In the genomic region with DNA sequence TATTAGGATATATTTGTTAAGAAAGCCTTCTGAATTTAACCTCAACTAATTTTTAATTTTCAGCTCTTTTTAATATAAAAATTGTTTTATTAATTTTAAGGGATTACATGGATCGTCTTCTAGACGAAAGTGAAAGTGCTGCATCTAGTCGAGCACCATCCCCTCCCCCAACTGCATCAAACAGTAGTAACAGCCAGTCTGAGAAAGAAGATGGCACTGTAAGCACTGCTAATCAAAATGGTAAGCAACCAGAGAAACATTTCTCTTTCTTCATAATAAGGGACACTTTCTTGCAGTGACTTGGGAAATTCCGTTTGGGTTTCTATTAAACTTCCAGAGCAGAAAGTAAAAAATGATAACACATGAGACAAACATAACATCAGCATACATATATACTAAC, we compare ENCODE assay signal across 8 cellular contexts. TPM values are rescaled to one million over a fixed set of nuclear protein-coding genes. Genes with fewer than 3 reads are reported as not detected.
A peak's percentile ranks its signal among the peaks of the same experiment; 100 is the strongest.
DNase-seq lines count a peak whose midpoint lies in the region; ATAC-seq lines count a peak whose summit lies in the region.

No MANE protein-coding gene starts in this region.

- H3K27me3 ChIP-seq in muscle layer of duodenum (ENCODE audit: low read depth, low read length), result no peaks in the 10 kb centered on the region

- H3K4me1 ChIP-seq in muscle layer of duodenum (ENCODE audit: control insufficient read depth in 1 of 2, insufficient read depth in 2 of 2, low read length in 2 of 2), result peaks cover 10 to 15% of the 10 kb centered on the region in 2 donors

- H3K36me3 ChIP-seq in muscle layer of duodenum (ENCODE audit: control insufficient read depth in 1 of 2, insufficient read depth in 2 of 2, low read length in 2 of 2), result peaks cover 26 to 51% of the 10 kb centered on the region in 2 donors

- H3K27ac ChIP-seq in angular gyrus (ENCODE audit: low read depth, low read length) (peak overlapping the region; percentile 55), muscle layer of duodenum (ENCODE audit: low read length) (peak overlapping the region; percentile 28)

- H3K9me3 ChIP-seq in muscle layer of duodenum (ENCODE audit: control insufficient read depth in 1 of 2, low read length in 2 of 2), result no peaks in the 10 kb centered on the region

- peak overlapping the region; percentile 45 to 54 for H3K4me3 ChIP-seq in muscle layer of duodenum (ENCODE audit: low read depth in 1 of 2, low read length in 2 of 2)

- ATAC-seq in HG03280 (IDR thresholded peaks at IDR 0.05; ENCODE audit: unreplicated experiment), result no peak
- ATAC-seq in GM21381 (IDR thresholded peaks at IDR 0.05; ENCODE audit: unreplicated experiment), result no peak
- no peak for ATAC-seq in HG02970 (IDR thresholded peaks at IDR 0.05; ENCODE audit: low FRiP score, unreplicated experiment)
- ATAC-seq in GM18498 (IDR thresholded peaks at IDR 0.05; ENCODE audit: unreplicated experiment), result no peak

- DNase-seq in A172 (ENCODE audit: low spot score) (peak; percentile 41), NCI-H2227 (lab: John Stamatoyannopoulos, UW; ENCODE audit: unreplicated experiment) (peak; percentile 36)

RNA-seq across cellular contexts. Expression of gene MIER1, which starts 56.9 kb away (rescaled TPM):
- 36.1 and 41.1 TPM in 2 replicates for total RNA-seq in A172 (2014; rRNA removed; shearing (Covaris generic))

RNA-seq across cellular contexts. Expression of gene DNAI4, which starts 57.0 kb away (rescaled TPM):
- 0.93 and 1.5 TPM in 2 replicates for total RNA-seq in A172 (2014; rRNA removed; shearing (Covaris generic))
